Comparison of ENCODE assay signal across 6 cellular contexts in the genomic region with DNA sequence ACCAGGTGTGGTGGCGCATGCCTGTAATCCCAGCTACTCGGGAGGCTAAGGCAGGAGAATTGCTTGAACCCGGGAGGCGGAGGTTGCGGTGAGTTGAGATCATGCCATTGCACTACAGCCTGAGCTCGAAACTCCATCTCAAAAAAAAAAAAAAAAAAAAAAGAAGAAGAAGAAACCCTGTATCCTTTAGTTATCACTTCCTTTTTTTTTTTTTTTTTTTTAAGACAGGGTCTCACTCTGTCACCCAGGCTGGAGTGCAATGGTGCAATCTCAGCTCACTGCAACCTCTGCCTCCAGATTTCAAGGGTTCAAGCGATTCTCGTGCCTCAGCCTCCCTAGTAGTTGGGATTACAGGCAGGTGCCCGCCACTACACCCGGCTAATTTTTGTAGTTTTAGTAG. TPM values are rescaled to one million over a fixed set of nuclear protein-coding genes. Genes with fewer than 3 reads are reported as not detected.
"Had no signal": no experiment of that assay in that cellular context is flagged by ENCODE, and none has a peak within 500 bp of the region (broad histone marks: within the 10 kb centered on the region; RNA-seq: fewer than 3 reads in every experiment).

No MANE protein-coding gene starts in this region.

RNA-seq across cellular contexts. Expression of gene KCNK16, which starts 35.9 kb away (rescaled TPM):
- polyA plus RNA-seq: neural cell, ovary, psoas muscle, right cardiac atrium, sigmoid colon, urinary bladder had no signal

RNA-seq across cellular contexts. Expression of gene KCNK5, which starts 57.3 kb away (rescaled TPM):
- polyA plus RNA-seq: neural cell had no signal
